In the genomic region with DNA sequence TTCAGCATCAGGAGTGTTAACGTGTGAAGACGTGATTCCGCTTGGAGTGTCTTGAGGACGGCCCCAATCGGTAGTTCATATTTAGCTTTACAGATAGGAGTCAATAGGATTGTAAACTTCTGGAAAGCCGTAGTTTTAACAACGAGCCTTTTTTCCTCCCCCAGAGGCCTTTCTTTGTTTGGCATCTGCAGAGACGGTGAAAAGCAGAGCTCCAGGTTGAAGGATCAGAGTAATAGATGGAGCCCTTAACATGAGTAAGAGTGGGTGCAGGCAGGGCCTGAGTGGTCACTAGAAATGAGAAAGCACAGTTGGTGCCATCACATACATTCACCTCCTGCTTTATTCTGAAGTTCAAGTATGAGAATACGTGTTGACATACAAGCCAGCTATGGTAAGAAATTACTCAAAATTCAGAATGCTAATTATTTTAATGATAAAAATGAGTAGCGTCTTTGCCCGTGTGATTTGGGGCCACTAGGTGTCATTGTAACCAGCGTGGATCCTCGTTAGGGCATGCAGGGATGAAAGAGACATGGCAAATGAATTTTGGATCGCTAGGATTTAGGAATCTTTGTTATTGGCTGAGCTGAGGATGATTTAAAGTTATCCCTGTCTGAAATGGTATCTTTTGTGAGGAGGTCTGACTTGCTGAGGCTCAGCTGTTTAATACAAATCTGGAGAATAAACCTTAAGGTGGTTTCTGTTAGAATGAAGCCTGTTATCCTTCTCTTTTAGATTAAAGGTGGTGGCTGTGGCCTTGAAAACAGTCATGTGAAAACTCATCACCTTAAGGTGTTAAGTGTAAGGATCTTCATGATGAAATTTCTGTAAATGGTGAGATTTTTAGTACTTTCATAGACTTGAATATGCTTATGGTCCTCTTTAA, we compare ENCODE assay signal across 8 cellular contexts. TPM values are rescaled to one million over a fixed set of nuclear protein-coding genes. Genes with fewer than 3 reads are reported as not detected.
DNase-seq lines count a peak whose midpoint lies in the region; ATAC-seq, FAIRE-seq and TF ChIP-seq lines count a peak whose summit lies in the region.

No MANE protein-coding gene starts in this region.

- peak overlapping the region; percentile 95 for H3K4me2 ChIP-seq in K562 (ENCODE audit: insufficient read depth, low read length)

- H3K79me2 ChIP-seq in K562 (ENCODE audit: control insufficient read depth, insufficient read depth, low read length): peaks cover 68% of the 10 kb centered on the region

- H2AFZ ChIP-seq in K562 (ENCODE audit: low read depth, low read length): peak overlapping the region; percentile 72; the same call in 1 of the 2 replicates

- BruUV-seq in K562 (replicated peaks; lab: Mats Ljungman, UMichigan): no TSS peak

- WGBS in K562 (ENCODE audit: insufficient coverage, low coverage, missing lambda C conversion rate): under 1% methylated on average over 14 of the region's 14 CpGs

- TF ChIP-seq EP300 in K562 (IDR thresholded peaks at IDR 0.05; ENCODE audit: low read length): no peak

- TF ChIP-seq CTCF in NB4 (IDR thresholded peaks at IDR 0.05; ENCODE audit: low read depth, low read length) (peak; percentile 51), K562 (IDR thresholded peaks at IDR 0.05 in 2 of 3, conservative IDR thresholded peaks at IDR 0.05 in 1 of 3; ENCODE audit: insufficient read depth in 2 of 3, low read depth in 1 of 3, low read length in 3 of 3) (peak; percentile 60 to 82 (median 70)), omental fat pad (IDR thresholded peaks at IDR 0.05) (peak in 1 of 3 donors; percentile 15)

- H3K9me1 ChIP-seq in K562 (ENCODE audit: control insufficient read depth, insufficient read depth, low read length): no peaks in the 10 kb centered on the region

- in situ Hi-C loops in K562 (cut with MboI): no loop called here

- CTCF ChIA-PET in K562 (lab: Yijun Ruan, JAX; ENCODE audit: low intra/inter-chr PET ratio): interaction anchor here (0.7 to 2.4 kb wide), 5 partner anchors 65 to 156 kb away, joined by 3 to 10 read pairs (median 4); no protein-coding TSS in a partner anchor

- H4K20me1 ChIP-seq in K562 (replicated peaks; ENCODE audit: control insufficient read depth, insufficient read depth, low read length): peaks cover 25% of the 10 kb centered on the region

- peak; percentile 64 for DNase-seq in NCI-H82 (lab: John Stamatoyannopoulos, UW)
- no peak for DNase-seq in NCI-H82 treated with DMSO at 0.1 percent for 48 hours (lab: John Stamatoyannopoulos, UW; ENCODE audit: unreplicated experiment)
- peak; percentile 56 for DNase-seq in NB4 (ENCODE audit: low read depth)
- DNase-seq in K562 (ENCODE audit: extremely low read depth in 1 of 4, low spot score in 3 of 4): peak in 1 of 4 experiments; percentile 64
- DNase-seq in kidney tubule cell (ENCODE audit: low spot score): peak; percentile 47
- no peak for DNase-seq in omental fat pad (ENCODE audit: low spot score)

- H3K4me1 ChIP-seq in K562 (replicated peaks in 1 of 2; ENCODE audit: control insufficient read depth in 2 of 2, insufficient read depth in 2 of 2, low read length in 2 of 2): peaks cover 22 to 35% of the 10 kb centered on the region in 2 experiments
- peaks cover 15 to 58% (median 54%) of the 10 kb centered on the region in 5 donors for H3K4me1 ChIP-seq in subcutaneous abdominal adipose tissue (ENCODE audit: control insufficient read depth in 5 of 5, insufficient read depth in 5 of 5, low read length in 5 of 5)

- H3K9me3 ChIP-seq in K562 (replicated peaks; ENCODE audit: control insufficient read depth, insufficient read depth, low read depth, low read length) (no peaks in the 10 kb centered on the region), subcutaneous abdominal adipose tissue (ENCODE audit: control insufficient read depth in 5 of 5, low read length in 5 of 5) (no peaks in the 10 kb centered on the region)

- peak; percentile 70 to 72 for TF ChIP-seq RAD21 in K562 (CRISPR knock-in tag; conservative IDR thresholded peaks at IDR 0.05 in 1 of 2, IDR thresholded peaks at IDR 0.05 in 1 of 2)

- intact Hi-C loops in K562 (cut with micrococcal nuclease): loop anchor here (1.0 to 5.0 kb wide), 3 partner anchors 44 to 122 kb away; no protein-coding TSS in a partner anchor

- H3K9ac ChIP-seq in K562 (ENCODE audit: insufficient read depth in 1 of 2, low read depth in 2 of 2, low read length in 2 of 2): peak overlapping the region; percentile 95 to 98
- H3K9ac ChIP-seq in subcutaneous abdominal adipose tissue (ENCODE audit: low read length in 5 of 5): peak overlapping the region; percentile 91 to 99 (median 92)

- peak; percentile 40 for FAIRE-seq in K562 (lab: Jason Lieb, UNC)

- H3K27me3 ChIP-seq in K562 (ENCODE audit: control insufficient read depth in 2 of 2, insufficient read depth in 2 of 2, low read length in 2 of 2): no peaks in the 10 kb centered on the region
- H3K27me3 ChIP-seq in subcutaneous abdominal adipose tissue (ENCODE audit: control insufficient read depth in 5 of 5, insufficient read depth in 4 of 5, low read length in 5 of 5): no peaks in the 10 kb centered on the region

- TF ChIP-seq POLR2A in NB4 (IDR thresholded peaks at IDR 0.05; ENCODE audit: extremely low read depth, insufficient read length) (no peak), K562 (conservative IDR thresholded peaks at IDR 0.05) (no peak)

- POLR2A ChIA-PET in K562 (lab: Yijun Ruan, JAX): interaction anchor here (0.6 to 5.8 kb wide), 31 partner anchors 9 to 417 kb away, joined by 3 to 48 read pairs (median 4); a partner anchor contains a TSS

- peak; percentile 56 for ATAC-seq in K562
- no peak for ATAC-seq in omental fat pad (ENCODE audit: low FRiP score)
- ATAC-seq in GM18498 (IDR thresholded peaks at IDR 0.05; ENCODE audit: unreplicated experiment): no peak

- H3K4me3 ChIP-seq in NB4 (ENCODE audit: low read depth, low read length) (peak overlapping the region; percentile 100), K562 (peak overlapping the region; percentile 57), subcutaneous abdominal adipose tissue (ENCODE audit: low read depth in 1 of 5, low read length in 5 of 5) (peak overlapping the region; percentile 66 to 97 (median 88))

- H3K27ac ChIP-seq in K562 (ENCODE audit: extremely low read depth, low read depth, low read length) (peak overlapping the region; percentile 94), subcutaneous abdominal adipose tissue (ENCODE audit: low read depth, low read length) (peak overlapping the region; percentile 88)

- H3K36me3 ChIP-seq in K562 (ENCODE audit: control insufficient read depth, insufficient read depth, low read length) (peaks cover 52% of the 10 kb centered on the region), subcutaneous abdominal adipose tissue (ENCODE audit: control insufficient read depth in 5 of 5, insufficient read depth in 5 of 5, low read length in 5 of 5) (peaks cover 0 to 14% (median 5%) of the 10 kb centered on the region in 5 donors)

RNA-seq across cellular contexts. Expression of a gene that starts 18.6 kb away (rescaled TPM):
- 0.14 TPM in 1 of 2 replicates, not detected in the other for total RNA-seq in K562 (2011; cell fraction: chromatin; rRNA removed; ENCODE audit: low replicate concordance)
- not detected in 2 replicates for total RNA-seq in K562 (2011; cell fraction: nucleolus; rRNA removed)
- total RNA-seq in K562 (2011; cell fraction: nucleoplasm; rRNA removed): not detected in 2 replicates
- total RNA-seq in K562 (2014; rRNA removed): not detected in 2 replicates
- not detected in 2 replicates for total RNA-seq in K562 (2014; rRNA removed; fragmentation: Illumina TruSeq; extraction: Trizol)
- not detected in 2 replicates for total RNA-seq in K562 (2015; rRNA removed; fragmentation: Illumina TruSeq; extraction: Trizol)
- total RNA-seq in K562 (2021): 0.27 TPM in 1 of 2 replicates, not detected in the other
- 0.20 and 0.39 TPM in 2 replicates for polyA plus RNA-seq in K562 (2011; rRNA removed)
- not detected in 2 replicates for polyA plus RNA-seq in K562 (2011; cell fraction: cytosol; rRNA removed)
- polyA plus RNA-seq in K562 (2011; cell fraction: nucleus; rRNA removed): 0.10 and 0.13 TPM in 2 replicates
- polyA plus RNA-seq in K562 (2012): 0.26 and 0.65 TPM in 2 replicates
- polyA plus RNA-seq in K562 (2014; fragmentation: Illumina TruSeq; extraction: Trizol): not detected in 2 replicates
- under 1 TPM in 1 of 2 experiments, not detected in 1; 0.25 TPM for polyA plus RNA-seq in K562 (2014; fragmentation: Nextera tagmentation; extraction: Ambion mirVana)
- 0.21 TPM in 1 of 2 replicates, not detected in the other for polyA plus RNA-seq in K562 (2014; rRNA removed)
- polyA minus RNA-seq in K562 (2011; rRNA and poly(A)+ RNA removed): 0.07 TPM in 1 of 2 replicates, not detected in the other
- polyA minus RNA-seq in K562 (2011; cell fraction: cytosol; rRNA and poly(A)+ RNA removed): not detected in 2 replicates
- polyA minus RNA-seq in K562 (2011; cell fraction: nucleus; rRNA and poly(A)+ RNA removed): not detected in 2 replicates
- total RNA-seq in omental fat pad: 10 to 100 TPM in 1 of 4 donors, 1 to 10 TPM in 3; 2.3 to 20.0 (median 3.5) TPM

RNA-seq across cellular contexts. Expression of a gene that starts 20.9 kb away (rescaled TPM):
- 0.84 TPM in 1 of 2 replicates, not detected in the other for total RNA-seq in K562 (2011; cell fraction: chromatin; rRNA removed; ENCODE audit: low replicate concordance)
- 0.66 TPM in 1 of 2 replicates, not detected in the other for total RNA-seq in K562 (2011; cell fraction: nucleolus; rRNA removed)
- 1.2 TPM in 1 of 2 replicates, not detected in the other for total RNA-seq in K562 (2011; cell fraction: nucleoplasm; rRNA removed)
- total RNA-seq in K562 (2014; rRNA removed) (0.95 TPM in 1 of 2 replicates, not detected in the other), K562 (2014; rRNA removed; fragmentation: Illumina TruSeq; extraction: Trizol) (0.16 TPM in 1 of 2 replicates, not detected in the other), K562 (2015; rRNA removed; fragmentation: Illumina TruSeq; extraction: Trizol) (not detected in 2 replicates), K562 (2021) (0.13 and 0.24 TPM in 2 replicates), omental fat pad (10 to 100 TPM; 18.9 to 46.2 (median 35.2) TPM)
- polyA plus RNA-seq in K562 (2011; rRNA removed) (0.05 and 0.08 TPM in 2 replicates), K562 (2014; fragmentation: Illumina TruSeq; extraction: Trizol) (0.54 TPM in 1 of 2 replicates, not detected in the other), K562 (2014; fragmentation: Nextera tagmentation; extraction: Ambion mirVana) (not detected), K562 (2014; rRNA removed) (0.11 and 0.12 TPM in 2 replicates)
- polyA plus RNA-seq in K562 (2011; cell fraction: cytosol; rRNA removed): 0.18 and 0.40 TPM in 2 replicates
- polyA plus RNA-seq in K562 (2011; cell fraction: nucleus; rRNA removed): 0.20 and 0.38 TPM in 2 replicates
- polyA plus RNA-seq in K562 (2012): 0.09 and 0.24 TPM in 2 replicates
- polyA minus RNA-seq in K562 (2011; rRNA and poly(A)+ RNA removed): not detected in 2 replicates
- polyA minus RNA-seq in K562 (2011; cell fraction: cytosol; rRNA and poly(A)+ RNA removed): not detected in 2 replicates
- polyA minus RNA-seq in K562 (2011; cell fraction: nucleus; rRNA and poly(A)+ RNA removed): not detected in 2 replicates

RNA-seq across cellular contexts. Expression of a gene that starts 27.2 kb away (rescaled TPM):
- not detected in 2 replicates for total RNA-seq in K562 (2011; cell fraction: chromatin; rRNA removed; ENCODE audit: low replicate concordance)
- total RNA-seq in K562 (2011; cell fraction: nucleolus; rRNA removed): not detected in 2 replicates
- not detected in 2 replicates for total RNA-seq in K562 (2011; cell fraction: nucleoplasm; rRNA removed)
- total RNA-seq in K562 (2014; rRNA removed) (not detected in 2 replicates), K562 (2014; rRNA removed; fragmentation: Illumina TruSeq; extraction: Trizol) (not detected in 2 replicates), K562 (2015; rRNA removed; fragmentation: Illumina TruSeq; extraction: Trizol) (not detected in 2 replicates), K562 (2021) (not detected in 2 replicates), omental fat pad (10 to 100 TPM in 2 of 4 donors, 1 to 10 TPM in 2; 4.2 to 12.1 (median 9.7) TPM)
- polyA plus RNA-seq in K562 (2011; rRNA removed) (not detected in 2 replicates), K562 (2014; fragmentation: Illumina TruSeq; extraction: Trizol) (0.18 TPM in 1 of 2 replicates, not detected in the other), K562 (2014; fragmentation: Nextera tagmentation; extraction: Ambion mirVana) (not detected), K562 (2014; rRNA removed) (not detected in 2 replicates)
- not detected in 2 replicates for polyA plus RNA-seq in K562 (2011; cell fraction: cytosol; rRNA removed)
- not detected in 2 replicates for polyA plus RNA-seq in K562 (2011; cell fraction: nucleus; rRNA removed)
- not detected in 2 replicates for polyA plus RNA-seq in K562 (2012)
- polyA minus RNA-seq in K562 (2011; rRNA and poly(A)+ RNA removed): not detected in 2 replicates
- not detected in 2 replicates for polyA minus RNA-seq in K562 (2011; cell fraction: cytosol; rRNA and poly(A)+ RNA removed)
- not detected in 2 replicates for polyA minus RNA-seq in K562 (2011; cell fraction: nucleus; rRNA and poly(A)+ RNA removed)

RNA-seq across cellular contexts. Expression of a gene that starts 57.2 kb away (rescaled TPM):
- total RNA-seq in K562 (2011; cell fraction: chromatin; rRNA removed; ENCODE audit: low replicate concordance): 5.1 and 22.6 TPM in 2 replicates
- total RNA-seq in K562 (2011; cell fraction: nucleolus; rRNA removed): 12.2 and 15.7 TPM in 2 replicates
- 4.0 and 6.5 TPM in 2 replicates for total RNA-seq in K562 (2011; cell fraction: nucleoplasm; rRNA removed)
- total RNA-seq in K562 (2014; rRNA removed) (1.5 and 4.0 TPM in 2 replicates), K562 (2014; rRNA removed; fragmentation: Illumina TruSeq; extraction: Trizol) (0.19 and 0.47 TPM in 2 replicates), K562 (2015; rRNA removed; fragmentation: Illumina TruSeq; extraction: Trizol) (0.65 and 0.75 TPM in 2 replicates), K562 (2021) (2.3 and 2.8 TPM in 2 replicates), omental fat pad (10 to 100 TPM; 29.9 to 77.9 (median 56.7) TPM)
- polyA plus RNA-seq in K562 (2011; rRNA removed) (1.1 and 3.1 TPM in 2 replicates), K562 (2014; fragmentation: Illumina TruSeq; extraction: Trizol) (1.3 and 1.6 TPM in 2 replicates), K562 (2014; fragmentation: Nextera tagmentation; extraction: Ambion mirVana) (under 1 TPM; 0.04 to 0.06 TPM), K562 (2014; rRNA removed) (1.5 and 1.6 TPM in 2 replicates)
- 1.7 and 6.2 TPM in 2 replicates for polyA plus RNA-seq in K562 (2011; cell fraction: cytosol; rRNA removed)
- 8.1 and 13.7 TPM in 2 replicates for polyA plus RNA-seq in K562 (2011; cell fraction: nucleus; rRNA removed)
- polyA plus RNA-seq in K562 (2012): 1.5 and 1.7 TPM in 2 replicates
- polyA minus RNA-seq in K562 (2011; rRNA and poly(A)+ RNA removed): 0.74 and 1.6 TPM in 2 replicates
- 2.7 and 6.3 TPM in 2 replicates for polyA minus RNA-seq in K562 (2011; cell fraction: cytosol; rRNA and poly(A)+ RNA removed)
- 4.7 and 5.3 TPM in 2 replicates for polyA minus RNA-seq in K562 (2011; cell fraction: nucleus; rRNA and poly(A)+ RNA removed)

Comparison
In these comparisons a context has a peak if more than half of its experiments do, and no peak if none do; other contexts are left out.
1. DNase-seq: peak in NCI-H82 (single experiment), NB4 (single experiment) and kidney tubule cell (single experiment); none in NCI-H82 treated with DMSO at 0.1 percent for 48 hours (single experiment) and omental fat pad (single experiment).
2. RNA of a gene that starts 20.9 kb away (total RNA-seq): 18.9 to 46.2 TPM in omental fat pad; 0.13 to 1.2 TPM in K562; every median in the first group is over 4 times any median in the second.
3. RNA of a gene that starts 27.2 kb away (total RNA-seq): 4.2 to 12.1 TPM in omental fat pad; not detected in K562; every median in the first group is over 4 times any median in the second.
4. Peak in every context shown above with its lines, with median percentiles within 50 percentile points of each other: H3K4me3 ChIP-seq.